ENCODE assay signal across 9 cellular contexts in the genomic region with DNA sequence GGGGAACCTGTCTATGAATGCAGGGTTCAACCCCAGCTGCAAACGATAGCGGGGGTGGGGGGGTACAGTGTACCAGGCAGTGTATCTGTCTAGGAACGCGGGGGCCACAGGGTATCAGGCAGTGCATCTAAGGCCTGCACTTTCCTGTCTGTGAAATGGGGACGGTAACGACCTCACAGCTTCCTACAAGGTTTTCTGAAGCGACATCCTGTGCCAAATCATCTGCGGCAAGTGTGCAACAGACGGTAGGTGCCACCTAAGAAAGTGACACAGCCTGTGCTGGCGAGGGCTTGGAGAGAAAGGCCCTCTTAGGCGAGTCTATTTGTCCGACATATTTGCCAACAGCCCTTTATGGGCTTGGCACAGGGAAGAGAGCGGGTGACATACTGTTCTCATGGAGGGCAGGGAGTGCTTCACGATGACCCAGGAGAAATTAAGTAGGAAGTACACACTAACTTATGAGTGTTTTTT. TPM values are rescaled to one million over a fixed set of nuclear protein-coding genes. Genes with fewer than 3 reads are reported as not detected.
A peak's percentile ranks its signal among the peaks of the same experiment; 100 is the strongest.
DNase-seq lines count a peak whose midpoint lies in the region; ATAC-seq and TF ChIP-seq lines count a peak whose summit lies in the region.
"Had no signal": no experiment of that assay in that cellular context is flagged by ENCODE, and none has a peak within 500 bp of the region (broad histone marks: within the 10 kb centered on the region; RNA-seq: fewer than 3 reads in every experiment).

No MANE protein-coding gene starts in this region.

- TF ChIP-seq CTCF in GM06990 (IDR thresholded peaks at IDR 0.05; ENCODE audit: insufficient read depth, low read length, poor library complexity, severe bottlenecking) (no peak), gastrocnemius medialis (IDR thresholded peaks at IDR 0.05 in 4 of 5, conservative IDR thresholded peaks at IDR 0.05 in 1 of 5) (no peak)

- in situ Hi-C loops in gastrocnemius medialis (cut with MboI; ENCODE audit: low sequenced_read_pairs in 4 of 4): no loop called here

- peaks cover 71% of the 10 kb centered on the region for H3K4me1 Mint-ChIP-seq in activated CD4-positive, alpha-beta T cell treated with anti-CD3 and anti-CD28 coated beads for 36 hours

- TF ChIP-seq POLR2A in gastrocnemius medialis (IDR thresholded peaks at IDR 0.05): no peak

- no peaks in the 10 kb centered on the region for H3K9me3 ChIP-seq in effector memory CD4-positive, alpha-beta T cell (ENCODE audit: control insufficient read depth, low read length)
- H3K9me3 ChIP-seq in gastrocnemius medialis: no peaks in the 10 kb centered on the region
- H3K9me3 ChIP-seq: colonic mucosa had no signal

- CTCF ChIA-PET in activated CD4-positive, alpha-beta T cell treated with anti-CD3 and anti-CD28 coated beads for 36 hours (lab: Charles Lee): interaction anchor here (1.1 to 11.1 kb wide), 4 partner anchors 10 to 27 kb away, joined by 3 to 140 read pairs (median 6); no protein-coding TSS in a partner anchor

- POLR2A ChIA-PET in activated CD4-positive, alpha-beta T cell treated with anti-CD3 and anti-CD28 coated beads for 36 hours (lab: Charles Lee): interaction anchor here (0.7 kb wide), 1 partner anchor 16 kb away, joined by 3 read pairs; the partner anchor contains the start of gene GID8

- peaks cover 81% of the 10 kb centered on the region for H3K4me1 ChIP-seq in effector memory CD4-positive, alpha-beta T cell (ENCODE audit: control insufficient read depth, insufficient read depth, low read length, poor library complexity, severe bottlenecking)
- peaks cover 85 to 87% of the 10 kb centered on the region in 2 donors for H3K4me1 ChIP-seq in gastrocnemius medialis

- no peaks in the 10 kb centered on the region for H3K9me3 Mint-ChIP-seq in activated CD4-positive, alpha-beta T cell treated with anti-CD3 and anti-CD28 coated beads for 36 hours (ENCODE audit: low read depth)

- H3K27ac ChIP-seq in effector memory CD4-positive, alpha-beta T cell (ENCODE audit: insufficient read depth, low read length, poor library complexity, severe bottlenecking): peak overlapping the region; percentile 93
- H3K27ac ChIP-seq in gastrocnemius medialis: peak overlapping the region; percentile 91 to 98 (median 94)
- H3K27ac ChIP-seq: colonic mucosa had no signal

- 0 out of 2 replicates have a peak, but pooled peaks cover 2% of the 10 kb centered on the region for H3K36me3 ChIP-seq in GM06990 (ENCODE audit: control insufficient read depth, insufficient read depth, low read length)
- no peaks in the 10 kb centered on the region for H3K36me3 ChIP-seq in effector memory CD4-positive, alpha-beta T cell (ENCODE audit: control insufficient read depth, insufficient read depth, low read length)
- no peaks in the 10 kb centered on the region for H3K36me3 ChIP-seq in gastrocnemius medialis
- H3K36me3 ChIP-seq: colonic mucosa had no signal

- H3K27me3 ChIP-seq in GM06990 (replicated peaks; ENCODE audit: control insufficient read depth, insufficient read depth, low read length): no peaks in the 10 kb centered on the region
- H3K27me3 ChIP-seq in effector memory CD4-positive, alpha-beta T cell (replicated peaks; ENCODE audit: control insufficient read depth, insufficient read depth, low read length, poor library complexity, severe bottlenecking): no peaks in the 10 kb centered on the region
- H3K27me3 ChIP-seq in gastrocnemius medialis: no peaks in the 10 kb centered on the region
- H3K27me3 ChIP-seq: colonic mucosa had no signal

- ATAC-seq in activated CD4-positive, alpha-beta T cell treated with anti-CD3 and anti-CD28 coated beads for 36 hours: peak; percentile 21
- ATAC-seq in gastrocnemius medialis (no peak), HG03159 (IDR thresholded peaks at IDR 0.05; ENCODE audit: unreplicated experiment) (no peak)

- no peaks in the 10 kb centered on the region for H3K27me3 Mint-ChIP-seq in activated CD4-positive, alpha-beta T cell treated with anti-CD3 and anti-CD28 coated beads for 36 hours

- peak overlapping the region; percentile 32 for H3K4me3 ChIP-seq in GM06990 (replicated peaks; ENCODE audit: low read depth, low read length)
- H3K4me3 ChIP-seq in effector memory CD4-positive, alpha-beta T cell (ENCODE audit: insufficient read depth, low read depth, low read length, poor library complexity, severe bottlenecking): peak overlapping the region; percentile 7
- no peak overlapping the region for H3K4me3 ChIP-seq in gastrocnemius medialis
- H3K4me3 ChIP-seq: colonic mucosa had no signal

- intact Hi-C loops in activated CD4-positive, alpha-beta T cell treated with anti-CD3 and anti-CD28 coated beads for 36 hours (cut with DNase I, micrococcal nuclease): loop anchor here in 1 of 2 experiments (10.0 kb wide), 1 partner anchor 712 kb away; no protein-coding TSS in a partner anchor
- intact Hi-C loops in gastrocnemius medialis (cut with DNase I; ENCODE audit: low total_unique reads): no loop called here

- H3K4me3 Mint-ChIP-seq in activated CD4-positive, alpha-beta T cell treated with anti-CD3 and anti-CD28 coated beads for 36 hours: peak overlapping the region; percentile 64

- peaks cover 16% of the 10 kb centered on the region for H3K36me3 Mint-ChIP-seq in activated CD4-positive, alpha-beta T cell treated with anti-CD3 and anti-CD28 coated beads for 36 hours (ENCODE audit: low read depth)

- DNase-seq in GM06990 (ENCODE audit: extremely low read depth, insufficient read length) (no peak), gastrocnemius medialis (no peak), NCI-H1694 (lab: John Stamatoyannopoulos, UW) (no peak), ureter (ENCODE audit: low spot score) (no peak)
- peak; percentile 77 for DNase-seq in activated CD4-positive, alpha-beta T cell treated with anti-CD3 and anti-CD28 coated beads for 36 hours
- DNase-seq in effector memory CD4-positive, alpha-beta T cell: peak; percentile 34 to 50 (median 39)
- no peak for DNase-seq in NK-92 treated with Interleukin-12 subunit alpha and Interleukin-12 subunit beta, amount 100 ng/mL, for 24 hours (lab: John Stamatoyannopoulos, UW)

- H3K27ac Mint-ChIP-seq in activated CD4-positive, alpha-beta T cell treated with anti-CD3 and anti-CD28 coated beads for 36 hours: peak overlapping the region; percentile 94

RNA-seq across cellular contexts. Expression of gene DIDO1, which starts 3.8 kb away (rescaled TPM):
- 10 to 100 TPM; 43.7 to 49.7 TPM for total RNA-seq in activated CD4-positive, alpha-beta T cell treated with anti-CD3 and anti-CD28 coated beads for 36 hours
- total RNA-seq in gastrocnemius medialis: 10 to 100 TPM; 24.2 to 39.3 (median 28.7) TPM
- 75.8 TPM for total RNA-seq in ureter

RNA-seq across cellular contexts. Expression of gene GID8, which starts 15.5 kb away (rescaled TPM):
- total RNA-seq in activated CD4-positive, alpha-beta T cell treated with anti-CD3 and anti-CD28 coated beads for 36 hours: 10 to 100 TPM; 30.7 to 39.9 TPM
- total RNA-seq in gastrocnemius medialis (10 to 100 TPM; 12.8 to 16.2 (median 13.5) TPM), ureter (43.1 TPM)

RNA-seq across cellular contexts. Expression of gene SLC17A9, which starts 30.0 kb away (rescaled TPM):
- 10 to 100 TPM; 16.2 to 16.5 TPM for total RNA-seq in activated CD4-positive, alpha-beta T cell treated with anti-CD3 and anti-CD28 coated beads for 36 hours
- total RNA-seq in gastrocnemius medialis: 1 to 10 TPM in 3 of 4 donors, under 1 TPM in 1; 0.55 to 2.4 (median 1.2) TPM
- 10.1 TPM for total RNA-seq in ureter

Comparison
In these comparisons a context has a peak if more than half of its experiments do, and no peak if none do; other contexts are left out.
1. DNase-seq: peak in activated CD4-positive, alpha-beta T cell treated with anti-CD3 and anti-CD28 coated beads for 36 hours (single experiment) and effector memory CD4-positive, alpha-beta T cell (3 of 3); none in GM06990 (single experiment), gastrocnemius medialis (0 of 2), NK-92 treated with Interleukin-12 subunit alpha and Interleukin-12 subunit beta, amount 100 ng/mL, for 24 hours (single experiment), NCI-H1694 (single experiment) and ureter (single experiment).
2. H3K4me3 ChIP-seq: peak in GM06990 (single experiment) and effector memory CD4-positive, alpha-beta T cell (single experiment); none in gastrocnemius medialis (0 of 4).